Comparison of ENCODE assay signal across 8 cellular contexts in genomic region chr1:47507921-47508894, GRCh38.
DNase-seq lines count a peak whose midpoint lies in the region; ATAC-seq and TF ChIP-seq lines count a peak whose summit lies in the region.

No MANE protein-coding gene starts in this region.

- CTCF ChIA-PET in mammary epithelial cell (lab: Charles Lee; ENCODE audit: low non-redundant PET): no interaction called here

- H3K9ac ChIP-seq in mammary epithelial cell (ENCODE audit: insufficient read depth, low read length): no peak overlapping the region

- H3K27ac ChIP-seq in mammary epithelial cell (ENCODE audit: insufficient read depth, low read depth, low read length) (no peak overlapping the region), lung (ENCODE audit: low read depth in 1 of 2, low read length in 1 of 2) (no peak overlapping the region)

- H3K9me3 Mint-ChIP-seq in stimulated activated effector memory CD8-positive, alpha-beta T cell treated with anti-CD3 and anti-CD28 coated beads, Interleukin-12 subunit alpha, Interleukin-12 subunit beta, amount 100 ng/mL, for 72 hours: no peaks in the 10 kb centered on the region

- dilution Hi-C loops in mammary epithelial cell (cut with HindIII; ENCODE audit: low sequenced_read_pairs): no loop called here

- H3K79me2 ChIP-seq in mammary epithelial cell (ENCODE audit: insufficient read depth, low read length): no peaks in the 10 kb centered on the region

- no peaks in the 10 kb centered on the region for H4K20me1 ChIP-seq in mammary epithelial cell (ENCODE audit: insufficient read depth, low read length)

- no peaks in the 10 kb centered on the region for H3K36me3 Mint-ChIP-seq in stimulated activated effector memory CD8-positive, alpha-beta T cell treated with anti-CD3 and anti-CD28 coated beads, Interleukin-12 subunit alpha, Interleukin-12 subunit beta, amount 100 ng/mL, for 72 hours

- H3K27ac Mint-ChIP-seq in stimulated activated effector memory CD8-positive, alpha-beta T cell treated with anti-CD3 and anti-CD28 coated beads, Interleukin-12 subunit alpha, Interleukin-12 subunit beta, amount 100 ng/mL, for 72 hours: no peak overlapping the region

- H3K9me3 ChIP-seq in mammary epithelial cell (replicated peaks; ENCODE audit: insufficient read depth, low read length): no peaks in the 10 kb centered on the region
- peaks cover 0 to 3% of the 10 kb centered on the region in 2 donors for H3K9me3 ChIP-seq in lung (ENCODE audit: control insufficient read depth in 2 of 2, insufficient read depth in 1 of 2, low read length in 1 of 2)

- WGBS in mammary epithelial cell (ENCODE audit: low coverage, missing lambda C conversion rate): 11% methylated on average over 15 of the region's 82 CpGs
- 1 to 2% methylated on average over 77 to 82 of the region's 82 CpGs for WGBS in lung, 2 donors

- peak overlapping the region; percentile 75 for H2AFZ ChIP-seq in mammary epithelial cell (ENCODE audit: low read depth, low read length)

- peak overlapping the region; percentile 55 for H3K4me3 Mint-ChIP-seq in stimulated activated effector memory CD8-positive, alpha-beta T cell treated with anti-CD3 and anti-CD28 coated beads, Interleukin-12 subunit alpha, Interleukin-12 subunit beta, amount 100 ng/mL, for 72 hours

- TF ChIP-seq CTCF in mammary epithelial cell (conservative IDR thresholded peaks at IDR 0.05 in 1 of 2, IDR thresholded peaks at IDR 0.05 in 1 of 2; ENCODE audit: extremely low read depth in 1 of 2, insufficient read depth in 1 of 2, low read depth in 1 of 2, low read length in 2 of 2): no peak
- no peak for TF ChIP-seq CTCF in lung (IDR thresholded peaks at IDR 0.05; ENCODE audit: control extremely low read depth, extremely low read depth)

- in situ Hi-C loops in mammary epithelial cell (cut with MboI; ENCODE audit: low sequenced_read_pairs in 2 of 2): no loop called here

- no TSS peak for BruUV-seq in mammary epithelial cell (replicated peaks; lab: Mats Ljungman, UMichigan)

- peak overlapping the region; percentile 86 for H3K4me2 ChIP-seq in mammary epithelial cell (ENCODE audit: insufficient read depth, low read depth, low read length)

- no peaks in the 10 kb centered on the region for H3K36me3 ChIP-seq in mammary epithelial cell (ENCODE audit: insufficient read depth, low read length)
- H3K36me3 ChIP-seq in lung (ENCODE audit: control insufficient read depth in 2 of 2, insufficient read depth in 2 of 2, low read length in 2 of 2): no peaks in the 10 kb centered on the region

- H3K4me3 ChIP-seq in mammary epithelial cell (replicated peaks in 1 of 3; ENCODE audit: insufficient read depth in 1 of 3, low read depth in 2 of 3, low read length in 3 of 3) (peak overlapping the region in 2 of 3 experiments; percentile 27 to 40), lung (no peak overlapping the region)

- H3K4me1 ChIP-seq in mammary epithelial cell (ENCODE audit: insufficient read depth, low read length): peaks cover 11% of the 10 kb centered on the region
- peaks cover 0 to 2% of the 10 kb centered on the region in 2 donors for H3K4me1 ChIP-seq in lung (ENCODE audit: control insufficient read depth in 2 of 2, insufficient read depth in 2 of 2, low read length in 2 of 2)

- DNase-seq in NCI-H774 (lab: John Stamatoyannopoulos, UW) (peak; percentile 53), mammary epithelial cell (no peak), lung (ENCODE audit: low spot score) (no peak), GF-D8 (lab: John Stamatoyannopoulos, UW) (no peak), H4 (ENCODE audit: low spot score) (no peak)
- peak in 1 of 2 donors; percentile 14 for DNase-seq in stimulated activated effector memory CD8-positive, alpha-beta T cell treated with anti-CD3 and anti-CD28 coated beads, Interleukin-12 subunit alpha, Interleukin-12 subunit beta, amount 100 ng/mL, for 72 hours (ENCODE audit: low spot score in 2 of 2)

- intact Hi-C loops in mammary epithelial cell (cut with micrococcal nuclease): no loop called here

- no peaks in the 10 kb centered on the region for H3K4me1 Mint-ChIP-seq in stimulated activated effector memory CD8-positive, alpha-beta T cell treated with anti-CD3 and anti-CD28 coated beads, Interleukin-12 subunit alpha, Interleukin-12 subunit beta, amount 100 ng/mL, for 72 hours

- peaks cover 20% of the 10 kb centered on the region for H3K27me3 ChIP-seq in mammary epithelial cell (ENCODE audit: insufficient read depth, low read length)
- peaks cover 4% of the 10 kb centered on the region for H3K27me3 ChIP-seq in lung (ENCODE audit: control insufficient read depth, insufficient read depth)

- ATAC-seq in GM19023 (IDR thresholded peaks at IDR 0.05; ENCODE audit: unreplicated experiment) (peak; percentile 73), lung (ENCODE audit: insufficient read depth, low FRiP score) (peak; percentile 68), GM21619 (IDR thresholded peaks at IDR 0.05; ENCODE audit: unreplicated experiment) (no peak)
- peak; percentile 84 for ATAC-seq in stimulated activated effector memory CD8-positive, alpha-beta T cell treated with anti-CD3 and anti-CD28 coated beads, Interleukin-12 subunit alpha, Interleukin-12 subunit beta, amount 100 ng/mL, for 72 hours
